24 cellular contexts compared by ENCODE assay signal in genomic region chr6:123042412-123042811, GRCh38. TPM values are rescaled to one million over a fixed set of nuclear protein-coding genes. Genes with fewer than 3 reads are reported as not detected.
"Had no signal": no experiment of that assay in that cellular context is flagged by ENCODE, and none has a peak within 500 bp of the region (broad histone marks: within the 10 kb centered on the region; RNA-seq: fewer than 3 reads in every experiment).

No MANE protein-coding gene starts in this region.

- ATAC-seq: effector memory CD8-positive, alpha-beta T cell; left ventricle myocardium superior; lower lobe of right lung; naive thymus-derived CD8-positive, alpha-beta T cell; right cardiac atrium; stimulated activated effector memory CD8-positive, alpha-beta T cell treated with anti-CD3 and anti-CD28 coated beads, Interleukin-12 subunit alpha, Interleukin-12 subunit beta, amount 100 ng/mL, for 72 hours had no signal

- H3K4me1 ChIP-seq: lower lobe of right lung, prostate gland, sigmoid colon, stomach, thyroid gland, vagina had no signal

- H3K9me3 ChIP-seq: lower lobe of right lung, prostate gland, sigmoid colon, stomach, thyroid gland, vagina had no signal

- H3K36me3 ChIP-seq: lower lobe of right lung, prostate gland, sigmoid colon, stomach, thyroid gland, vagina had no signal

- H3K4me3 ChIP-seq: lower lobe of right lung, prostate gland, sigmoid colon, stomach, thyroid gland, vagina had no signal

- H3K27me3 ChIP-seq: sigmoid colon, stomach, thyroid gland, vagina had no signal

- H3K27ac ChIP-seq: lower lobe of right lung, prostate gland, sigmoid colon, stomach, thyroid gland, vagina had no signal

- DNase-seq: effector memory CD8-positive, alpha-beta T cell; hypothalamus; left ventricle myocardium superior; lower lobe of right lung; naive thymus-derived CD8-positive, alpha-beta T cell; nephron progenitor cell; nucleus accumbens; right cardiac atrium; sigmoid colon; stimulated activated CD4-positive, alpha-beta T cell treated with anti-CD3 and anti-CD28 coated beads, Interleukin-2, amount 100 ng/mL, for 24 hours; stimulated activated CD4-positive, alpha-beta T cell treated with anti-CD3 and anti-CD28 coated beads, Interleukin-4, amount 100 ng/mL, for 24 hours; stimulated activated naive CD4-positive, alpha-beta T cell treated with Interleukin-2 at 50 U/mL for 16 hours; stomach; thyroid gland; trophoblast cell had no signal

RNA-seq across cellular contexts. Expression of gene CLVS2, which starts 46.4 kb away (rescaled TPM):
- total RNA-seq: dermis microvascular lymphatic vessel endothelial cell; fibroblast of villous mesenchyme; mesenteric fat pad; myocyte; naive thymus-derived CD8-positive, alpha-beta T cell; osteocyte; right cardiac atrium; subcutaneous adipose tissue; thyroid gland had no signal
